10 cellular contexts compared by ENCODE assay signal in the genomic region with DNA sequence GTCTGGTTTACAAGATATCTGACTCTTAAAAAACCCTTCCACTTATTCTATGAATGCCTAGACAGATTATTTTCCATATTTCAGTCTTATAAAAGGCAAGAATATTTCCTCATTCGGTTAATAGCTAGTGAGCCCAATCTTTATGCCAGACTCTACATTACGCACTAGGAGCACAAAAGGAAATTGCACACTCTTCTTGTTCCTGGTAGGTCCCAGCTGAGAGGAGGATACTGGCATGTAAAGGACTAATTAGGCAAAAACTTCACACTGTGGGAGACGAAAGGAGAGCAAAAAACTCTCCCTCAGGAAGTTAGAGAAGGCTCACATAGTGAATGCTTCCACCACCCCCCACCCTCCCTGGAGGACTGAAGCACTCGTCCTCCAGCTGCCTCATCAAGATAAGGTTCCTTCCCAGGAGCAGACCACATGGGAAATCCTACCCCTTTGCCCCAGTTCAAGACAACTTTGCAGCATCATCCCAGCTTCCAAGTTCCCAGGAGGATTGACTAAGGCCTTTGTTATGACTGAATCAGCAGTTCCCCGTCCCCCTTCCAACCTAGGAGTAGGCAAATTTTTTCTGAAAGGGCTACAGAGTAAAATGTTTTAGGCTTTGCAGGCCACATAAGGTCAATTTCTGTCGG. TPM values are rescaled to one million over a fixed set of nuclear protein-coding genes. Genes with fewer than 3 reads are reported as not detected.
DNase-seq lines count a peak whose midpoint lies in the region; ATAC-seq and TF ChIP-seq lines count a peak whose summit lies in the region.
"Had no signal": no experiment of that assay in that cellular context is flagged by ENCODE, and none has a peak within 500 bp of the region (broad histone marks: within the 10 kb centered on the region; RNA-seq: fewer than 3 reads in every experiment).

No MANE protein-coding gene starts in this region.

- no peaks in the 10 kb centered on the region for H3K36me3 ChIP-seq in HUES64 (ENCODE audit: insufficient read depth, low read length)
- H3K36me3 ChIP-seq in ectodermal cell (ENCODE audit: control insufficient read depth, insufficient read depth, low read length) = no peaks in the 10 kb centered on the region
- no peaks in the 10 kb centered on the region for H3K36me3 ChIP-seq in mesenchymal stem cell (ENCODE audit: control insufficient read depth in 1 of 2, insufficient read depth in 2 of 2, low read depth in 1 of 2, low read length in 2 of 2)

- no peak for TF ChIP-seq CTCF in AG10803 (conservative IDR thresholded peaks at IDR 0.05; ENCODE audit: low read length)

- peak overlapping the region in 1 of 2 experiments; percentile 59 for H2BK12ac ChIP-seq in mesenchymal stem cell (ENCODE audit: low read length in 2 of 2)

- H3K9ac ChIP-seq in HUES64 (ENCODE audit: low read depth, low read length) (peak overlapping the region; percentile 32; the same call in 1 of the 2 replicates), mesenchymal stem cell (ENCODE audit: low read length) (peak overlapping the region; percentile 26)

- no peak overlapping the region for H2AK5ac ChIP-seq in mesenchymal stem cell (ENCODE audit: low read length, severe bottlenecking)

- no peak overlapping the region for H4K91ac ChIP-seq in mesenchymal stem cell (ENCODE audit: low read length)

- H3K4ac ChIP-seq in mesenchymal stem cell (ENCODE audit: low read depth in 1 of 2, low read length in 2 of 2) = no peak overlapping the region

- H3K4me1 ChIP-seq in HUES64 (ENCODE audit: insufficient read depth, low read length) (peaks cover 70% of the 10 kb centered on the region), ectodermal cell (ENCODE audit: control insufficient read depth, insufficient read depth, low read length) (peaks cover 26% of the 10 kb centered on the region), mesenchymal stem cell (ENCODE audit: control insufficient read depth, insufficient read depth, low read depth, low read length) (peaks cover 8% of the 10 kb centered on the region)

- H3K79me1 ChIP-seq in mesenchymal stem cell (replicated peaks; ENCODE audit: low read length, poor library complexity, severe bottlenecking) = no peaks in the 10 kb centered on the region

- no peak overlapping the region for H3K14ac ChIP-seq in mesenchymal stem cell (ENCODE audit: low read length in 2 of 2)

- H3K9me3 ChIP-seq in HUES64 (ENCODE audit: insufficient read depth, low read depth, low read length) = no peaks in the 10 kb centered on the region
- H3K9me3 ChIP-seq in ectodermal cell (ENCODE audit: control insufficient read depth, low read length) = no peaks in the 10 kb centered on the region
- H3K9me3 ChIP-seq in mesenchymal stem cell (ENCODE audit: control insufficient read depth, low read length) = no peaks in the 10 kb centered on the region

- no peak overlapping the region for H2AFZ ChIP-seq in mesenchymal stem cell (ENCODE audit: low read depth, low read length)

- DNase-seq in AG10803 (ENCODE audit: low read depth) (peak; percentile 98), mesenchymal stem cell (peak; percentile 95)
- no peak for DNase-seq in activated naive CD4-positive, alpha-beta T cell treated with anti-CD3 and anti-CD28 coated beads, Interleukin-2, amount 50 U/mL, for 16 hours
- DNase-seq in activated CD4-positive, alpha-beta T cell treated with anti-CD3 and anti-CD28 coated beads, Interleukin-2, amount 50 U/mL, for 48 hours = no peak
- DNase-seq in stimulated activated CD4-positive, alpha-beta T cell treated with anti-CD3 and anti-CD28 coated beads, Interleukin-2, amount 100 ng/mL, for 24 hours = no peak
- DNase-seq: midbrain, NCI-H1048 had no signal

- 26% methylated on average over 6 of the region's 6 CpGs for WGBS in HUES64
- 41 to 45% methylated on average over 6 of the region's 6 CpGs for WGBS in ectodermal cell, 2 experiments
- WGBS in mesenchymal stem cell = 8% methylated on average over 5 of the region's 6 CpGs

- H2BK5ac ChIP-seq in mesenchymal stem cell (ENCODE audit: low read depth, low read length, poor library complexity, severe bottlenecking) = no peak overlapping the region

- no peaks in the 10 kb centered on the region for H3K27me3 ChIP-seq in HUES64 (ENCODE audit: insufficient read depth, low read length)
- no peaks in the 10 kb centered on the region for H3K27me3 ChIP-seq in ectodermal cell (ENCODE audit: control insufficient read depth, insufficient read depth, low read length, poor library complexity, severe bottlenecking)
- no peaks in the 10 kb centered on the region for H3K27me3 ChIP-seq in mesenchymal stem cell (ENCODE audit: control insufficient read depth in 1 of 2, insufficient read depth in 1 of 2, low read length in 2 of 2)

- ATAC-seq in GM18867 (IDR thresholded peaks at IDR 0.05; ENCODE audit: unreplicated experiment) = no peak

- H3K23ac ChIP-seq in mesenchymal stem cell (ENCODE audit: low read length in 2 of 2) = no peak overlapping the region

- peak overlapping the region; percentile 97 for H3K27ac ChIP-seq in HUES64 (ENCODE audit: low read depth, low read length)
- peak overlapping the region; percentile 86 for H3K27ac ChIP-seq in ectodermal cell (ENCODE audit: insufficient read depth, low read depth, low read length, poor library complexity, severe bottlenecking)
- no peak overlapping the region for H3K27ac ChIP-seq in mesenchymal stem cell (ENCODE audit: low read length, poor library complexity, severe bottlenecking)

- H3K4me2 ChIP-seq in mesenchymal stem cell (ENCODE audit: low read length, poor library complexity, severe bottlenecking) = no peak overlapping the region

- no peak overlapping the region for H4K8ac ChIP-seq in mesenchymal stem cell (ENCODE audit: low read length)

- no peak overlapping the region for H2BK120ac ChIP-seq in mesenchymal stem cell (ENCODE audit: low read depth, low read length)

- no peak overlapping the region for H3K18ac ChIP-seq in mesenchymal stem cell (ENCODE audit: low read depth in 1 of 2, low read length in 2 of 2)

- H3K4me3 ChIP-seq in AG10803 (ENCODE audit: low read length) (no peak overlapping the region), HUES64 (ENCODE audit: low read length) (no peak overlapping the region), ectodermal cell (ENCODE audit: insufficient read depth, low read depth, low read length) (no peak overlapping the region), mesenchymal stem cell (ENCODE audit: insufficient read depth in 1 of 2, low read depth in 1 of 2, low read length in 2 of 2) (no peak overlapping the region)

- H2BK15ac ChIP-seq in mesenchymal stem cell (ENCODE audit: low read depth, poor library complexity, severe bottlenecking) = no peak overlapping the region

RNA-seq across cellular contexts. Expression of a gene that starts 14.5 kb away (rescaled TPM):
- not detected for polyA plus RNA-seq in HUES64 (2013, experiment 1 of 2)
- not detected for polyA plus RNA-seq in HUES64 (2013, experiment 2 of 2)
- not detected for polyA plus RNA-seq in ectodermal cell (2013, experiment 1 of 4)
- not detected for polyA plus RNA-seq in ectodermal cell (2013, experiment 2 of 4)
- not detected for polyA plus RNA-seq in ectodermal cell (2013, experiment 3 of 4)
- polyA plus RNA-seq in ectodermal cell (2013, experiment 4 of 4) = not detected
- not detected for polyA plus RNA-seq in mesenchymal stem cell (2013, experiment 1 of 2)
- not detected for polyA plus RNA-seq in mesenchymal stem cell (2013, experiment 2 of 2)

RNA-seq across cellular contexts. Expression of a gene that starts 14.6 kb away (rescaled TPM):
- not detected for polyA plus RNA-seq in HUES64 (2013, experiment 1 of 2)
- polyA plus RNA-seq in HUES64 (2013, experiment 2 of 2) = not detected
- polyA plus RNA-seq in ectodermal cell (2013, experiment 1 of 4) = not detected
- polyA plus RNA-seq in ectodermal cell (2013, experiment 2 of 4) = not detected
- not detected for polyA plus RNA-seq in ectodermal cell (2013, experiment 3 of 4)
- not detected for polyA plus RNA-seq in ectodermal cell (2013, experiment 4 of 4)
- not detected for polyA plus RNA-seq in mesenchymal stem cell (2013, experiment 1 of 2)
- polyA plus RNA-seq in mesenchymal stem cell (2013, experiment 2 of 2) = not detected

Comparison
In these comparisons a context has a peak if more than half of its experiments do, and no peak if none do; other contexts are left out.
1. DNase-seq: peak in AG10803 (single experiment) and mesenchymal stem cell (single experiment); none in activated naive CD4-positive, alpha-beta T cell treated with anti-CD3 and anti-CD28 coated beads, Interleukin-2, amount 50 U/mL, for 16 hours (single experiment), activated CD4-positive, alpha-beta T cell treated with anti-CD3 and anti-CD28 coated beads, Interleukin-2, amount 50 U/mL, for 48 hours (0 of 2) and stimulated activated CD4-positive, alpha-beta T cell treated with anti-CD3 and anti-CD28 coated beads, Interleukin-2, amount 100 ng/mL, for 24 hours (0 of 2).